ENCODE assay signal across 8 cellular contexts in genomic region chr14:71320734-71321555, GRCh38. TPM values are rescaled to one million over a fixed set of nuclear protein-coding genes. Genes with fewer than 3 reads are reported as not detected.
DNase-seq lines count a peak whose midpoint lies in the region; ATAC-seq and TF ChIP-seq lines count a peak whose summit lies in the region.

No MANE protein-coding gene starts in this region.

- H3K4me3 Mint-ChIP-seq in IgD-negative memory B cell = peak overlapping the region; percentile 90 to 99 (median 95)

- no peaks in the 10 kb centered on the region for H3K36me3 ChIP-seq in breast epithelium
- H3K36me3 ChIP-seq in smooth muscle cell (ENCODE audit: low read depth) = no peaks in the 10 kb centered on the region

- H4K20me1 ChIP-seq in smooth muscle cell (ENCODE audit: low read depth) = peaks cover 37% of the 10 kb centered on the region

- H3K4me3 ChIP-seq in breast epithelium (peak overlapping the region; percentile 71 to 96 (median 78)), smooth muscle cell (peak overlapping the region; percentile 96)

- H3F3A ChIP-seq in smooth muscle cell (ENCODE audit: low read depth) = peaks cover 3% of the 10 kb centered on the region

- H3K79me2 ChIP-seq in smooth muscle cell (ENCODE audit: low read depth) = peaks cover 55% of the 10 kb centered on the region

- H3K9me3 Mint-ChIP-seq in IgD-negative memory B cell = no peaks in the 10 kb centered on the region

- H3K27ac ChIP-seq in breast epithelium = peak overlapping the region; percentile 98 to 99
- H3K27ac ChIP-seq in smooth muscle cell (ENCODE audit: low read depth) = peak overlapping the region; percentile 89

- peak overlapping the region; percentile 53 for H2AFZ ChIP-seq in smooth muscle cell (ENCODE audit: low read depth)

- ATAC-seq in GM21381 (IDR thresholded peaks at IDR 0.05; ENCODE audit: unreplicated experiment) = peak; percentile 27
- ATAC-seq in HG03469 (IDR thresholded peaks at IDR 0.05; ENCODE audit: unreplicated experiment) = no peak

- no peaks in the 10 kb centered on the region for H3K36me3 Mint-ChIP-seq in IgD-negative memory B cell

- peak overlapping the region; percentile 92 for H3K4me2 ChIP-seq in smooth muscle cell

- peak overlapping the region; percentile 96 to 100 (median 98) for H3K27ac Mint-ChIP-seq in IgD-negative memory B cell

- TF ChIP-seq CTCF in breast epithelium (IDR thresholded peaks at IDR 0.05) (no peak), smooth muscle cell (IDR thresholded peaks at IDR 0.05; ENCODE audit: borderline replicate concordance, insufficient read depth, poor library complexity, severe bottlenecking) (peak; percentile 1)

- H3K27me3 Mint-ChIP-seq in IgD-negative memory B cell = peaks cover 2% of the 10 kb centered on the region

- H3K27me3 ChIP-seq in breast epithelium = no peaks in the 10 kb centered on the region
- H3K27me3 ChIP-seq in smooth muscle cell (ENCODE audit: low read depth) = no peaks in the 10 kb centered on the region

- peaks cover 0 to 5% of the 10 kb centered on the region in 2 donors for H3K4me1 ChIP-seq in breast epithelium
- H3K4me1 ChIP-seq in smooth muscle cell (ENCODE audit: low read depth) = peaks cover 36% of the 10 kb centered on the region

- DNase-seq in DMS53 (lab: John Stamatoyannopoulos, UW) (peak; percentile 82), UCSD-AML1 (lab: John Stamatoyannopoulos, UW; ENCODE audit: unreplicated experiment) (peak; percentile 45), breast epithelium (ENCODE audit: low spot score in 2 of 2) (peak; percentile 51 to 60), iPS-NIHi7 (ENCODE audit: extremely low spot score) (peak; percentile 51), smooth muscle cell (lab: John Stamatoyannopoulos, UW; ENCODE audit: unreplicated experiment) (peak; percentile 53)

- 1% methylated on average over 49 of the region's 95 CpGs for WGBS in smooth muscle cell (ENCODE audit: low lambda C conversion rate)

- H3K4me1 Mint-ChIP-seq in IgD-negative memory B cell = peaks cover 32 to 43% (median 42%) of the 10 kb centered on the region in 3 donors

- peak; percentile 2 for TF ChIP-seq POLR2A in breast epithelium (IDR thresholded peaks at IDR 0.05)

- peak overlapping the region; percentile 97 for H3K9ac ChIP-seq in smooth muscle cell (ENCODE audit: low read depth)

- intact Hi-C loops in breast epithelium (cut with DNase I; ENCODE audit: low total_unique reads) = no loop called here

- H3K9me3 ChIP-seq in breast epithelium (no peaks in the 10 kb centered on the region), smooth muscle cell (replicated peaks; ENCODE audit: low read depth) (no peaks in the 10 kb centered on the region)

RNA-seq across cellular contexts. Expression of gene SIPA1L1, which starts 0.7 kb away (rescaled TPM):
- 42.5 TPM for polyA plus RNA-seq in IgD-negative memory B cell
- total RNA-seq in breast epithelium = 10 to 100 TPM; 15.4 to 65.9 (median 39.7) TPM
- 74.1 and 87.8 TPM in 2 replicates for total RNA-seq in smooth muscle cell
- 74.1 and 90.8 TPM in 2 replicates for polyA plus RNA-seq in smooth muscle cell
